In genomic region chr16:57593990-57594389, GRCh38 we compare ENCODE assay signal across 18 cellular contexts. TPM values are rescaled to one million over a fixed set of nuclear protein-coding genes. Genes with fewer than 3 reads are reported as not detected.
DNase-seq lines count a peak whose midpoint lies in the region; ATAC-seq and TF ChIP-seq lines count a peak whose summit lies in the region.
"Had no signal": no experiment of that assay in that cellular context is flagged by ENCODE, and none has a peak within 500 bp of the region (broad histone marks: within the 10 kb centered on the region; RNA-seq: fewer than 3 reads in every experiment).

No MANE protein-coding gene starts in this region.

- no peak for ATAC-seq in activated T-cell treated with anti-CD3 and anti-CD28 coated beads, Interleukin-2, amount 50 U/mL, for 4 hours
- ATAC-seq in effector memory CD8-positive, alpha-beta T cell (replicated peaks): no peak
- ATAC-seq in stimulated activated effector memory CD8-positive, alpha-beta T cell treated with anti-CD3 and anti-CD28 coated beads, Interleukin-12 subunit alpha, Interleukin-12 subunit beta, amount 100 ng/mL, for 72 hours: no peak

- no peaks in the 10 kb centered on the region for H3K27me3 ChIP-seq in CD8-positive, alpha-beta memory T cell (ENCODE audit: insufficient read depth, low read length, poor library complexity, severe bottlenecking)

- H3K4me1 Mint-ChIP-seq in activated T-cell treated with anti-CD3 and anti-CD28 coated beads, Interleukin-2, amount 50 U/mL, for 4 hours (ENCODE audit: low read depth): peaks cover 42% of the 10 kb centered on the region
- peaks cover 62 to 78% (median 69%) of the 10 kb centered on the region in 3 donors for H3K4me1 Mint-ChIP-seq in CD8-positive, alpha-beta memory T cell
- H3K4me1 Mint-ChIP-seq in effector memory CD8-positive, alpha-beta T cell (ENCODE audit: low read depth in 2 of 2): peaks cover 46 to 65% of the 10 kb centered on the region in 2 donors
- H3K4me1 Mint-ChIP-seq in stimulated activated effector memory CD8-positive, alpha-beta T cell treated with anti-CD3 and anti-CD28 coated beads, Interleukin-12 subunit alpha, Interleukin-12 subunit beta, amount 100 ng/mL, for 72 hours: peaks cover 79% of the 10 kb centered on the region

- no peaks in the 10 kb centered on the region for H3K9me3 ChIP-seq in CD8-positive, alpha-beta memory T cell (ENCODE audit: low read length)

- no peaks in the 10 kb centered on the region for H3K27me3 Mint-ChIP-seq in activated T-cell treated with anti-CD3 and anti-CD28 coated beads, Interleukin-2, amount 50 U/mL, for 4 hours (ENCODE audit: low read depth)
- H3K27me3 Mint-ChIP-seq in CD8-positive, alpha-beta memory T cell: no peaks in the 10 kb centered on the region
- H3K27me3 Mint-ChIP-seq in effector memory CD8-positive, alpha-beta T cell: no peaks in the 10 kb centered on the region
- H3K27me3 Mint-ChIP-seq: CD4-positive, alpha-beta memory T cell had no signal

- POLR2A ChIA-PET in CD8-positive, alpha-beta memory T cell (lab: Charles Lee): interaction anchor here (0.6 to 1.6 kb wide), 2 partner anchors 16 to 46 kb away, joined by 5 to 8 read pairs; no protein-coding TSS in a partner anchor
- POLR2A ChIA-PET in HEK293T (lab: Yijun Ruan, JAX): no interaction called here

- peak overlapping the region; percentile 29 for H3K4me3 Mint-ChIP-seq in activated T-cell treated with anti-CD3 and anti-CD28 coated beads, Interleukin-2, amount 50 U/mL, for 4 hours
- peak overlapping the region in 1 of 7 donors; percentile 40 for H3K4me3 Mint-ChIP-seq in CD8-positive, alpha-beta memory T cell
- H3K4me3 Mint-ChIP-seq in effector memory CD8-positive, alpha-beta T cell: no peak overlapping the region
- peak overlapping the region; percentile 72 for H3K4me3 Mint-ChIP-seq in stimulated activated effector memory CD8-positive, alpha-beta T cell treated with anti-CD3 and anti-CD28 coated beads, Interleukin-12 subunit alpha, Interleukin-12 subunit beta, amount 100 ng/mL, for 72 hours
- H3K4me3 Mint-ChIP-seq: B cell had no signal

- CTCF ChIA-PET in CD8-positive, alpha-beta memory T cell (lab: Charles Lee): interaction anchor here (1.1 to 7.5 kb wide), 4 partner anchors 16 to 57 kb away, joined by 3 to 99 read pairs (median 48); no protein-coding TSS in a partner anchor
- CTCF ChIA-PET in HEK293T (lab: Yijun Ruan, JAX): no interaction called here

- no peaks in the 10 kb centered on the region for H3K36me3 ChIP-seq in CD8-positive, alpha-beta memory T cell (ENCODE audit: insufficient read depth, low read length)

- H3K36me3 Mint-ChIP-seq in activated T-cell treated with anti-CD3 and anti-CD28 coated beads, Interleukin-2, amount 50 U/mL, for 4 hours (ENCODE audit: insufficient read depth): peaks cover 4% of the 10 kb centered on the region
- peaks cover 3 to 42% (median 6%) of the 10 kb centered on the region in 3 donors for H3K36me3 Mint-ChIP-seq in CD8-positive, alpha-beta memory T cell
- peaks cover 3% of the 10 kb centered on the region for H3K36me3 Mint-ChIP-seq in effector memory CD8-positive, alpha-beta T cell (ENCODE audit: insufficient read depth)
- peaks cover 82% of the 10 kb centered on the region for H3K36me3 Mint-ChIP-seq in stimulated activated effector memory CD8-positive, alpha-beta T cell treated with anti-CD3 and anti-CD28 coated beads, Interleukin-12 subunit alpha, Interleukin-12 subunit beta, amount 100 ng/mL, for 72 hours

- peaks cover 16% of the 10 kb centered on the region for H3K9me3 Mint-ChIP-seq in activated T-cell treated with anti-CD3 and anti-CD28 coated beads, Interleukin-2, amount 50 U/mL, for 4 hours
- H3K9me3 Mint-ChIP-seq in CD8-positive, alpha-beta memory T cell: peaks cover 6 to 27% (median 15%) of the 10 kb centered on the region in 5 donors
- peaks cover 0 to 2% of the 10 kb centered on the region in 2 donors for H3K9me3 Mint-ChIP-seq in effector memory CD8-positive, alpha-beta T cell
- H3K9me3 Mint-ChIP-seq in stimulated activated effector memory CD8-positive, alpha-beta T cell treated with anti-CD3 and anti-CD28 coated beads, Interleukin-12 subunit alpha, Interleukin-12 subunit beta, amount 100 ng/mL, for 72 hours: peaks cover 19% of the 10 kb centered on the region

- DNase-seq in activated T-cell treated with anti-CD3 and anti-CD28 coated beads, Interleukin-2, amount 50 U/mL, for 4 hours: no peak
- no peak for DNase-seq in activated T-cell treated with anti-CD3 and anti-CD28 coated beads, Interleukin-2, amount 50 U/mL, for 1 hour
- DNase-seq in CD8-positive, alpha-beta memory T cell: no peak
- no peak for DNase-seq in effector memory CD8-positive, alpha-beta T cell
- DNase-seq in stimulated activated effector memory CD8-positive, alpha-beta T cell treated with anti-CD3 and anti-CD28 coated beads, Interleukin-12 subunit alpha, Interleukin-12 subunit beta, amount 100 ng/mL, for 72 hours (ENCODE audit: low spot score in 2 of 2): no peak
- no peak for DNase-seq in stimulated activated CD4-positive, alpha-beta T cell treated with anti-CD3 and anti-CD28 coated beads, Interleukin-4, amount 100 ng/mL, for 24 hours
- no peak for DNase-seq in HEK293T (ENCODE audit: extremely low spot score)
- DNase-seq: C1 segment of cervical spinal cord; CD4-positive, alpha-beta memory T cell; COR-L47; DMS153; DMS79 treated with DMSO at 0.1 percent for 48 hours; EL; GOT3; HCEC 1CT had no signal

- H3K4me1 ChIP-seq in CD8-positive, alpha-beta memory T cell (ENCODE audit: insufficient read depth, low read length): peaks cover 40% of the 10 kb centered on the region

- peak overlapping the region in 7 of 8 donors; percentile 33 to 96 (median 93) for H3K27ac Mint-ChIP-seq in CD8-positive, alpha-beta memory T cell
- peak overlapping the region; percentile 60 to 81 for H3K27ac Mint-ChIP-seq in effector memory CD8-positive, alpha-beta T cell
- H3K27ac Mint-ChIP-seq in stimulated activated effector memory CD8-positive, alpha-beta T cell treated with anti-CD3 and anti-CD28 coated beads, Interleukin-12 subunit alpha, Interleukin-12 subunit beta, amount 100 ng/mL, for 72 hours: peak overlapping the region; percentile 88
- H3K27ac Mint-ChIP-seq: B cell had no signal

- H3K27ac ChIP-seq in CD8-positive, alpha-beta memory T cell (ENCODE audit: low read depth, low read length): no peak overlapping the region
- H3K27ac ChIP-seq: HL-60 had no signal

- H3K4me3 ChIP-seq in CD8-positive, alpha-beta memory T cell (ENCODE audit: low read length): no peak overlapping the region

TF ChIP-seq in HEK293T, 16 proteins besides CTCF, POLR2A, EP300 and RAD21:
- TF ChIP-seq BHLHE40 (IDR thresholded peaks at IDR 0.05; ENCODE audit: borderline replicate concordance) (no peak), LEF1 (IDR thresholded peaks at IDR 0.05; ENCODE audit: borderline replicate concordance) (no peak), FOXM1 (IDR thresholded peaks at IDR 0.05; ENCODE audit: borderline replicate concordance) (no peak), NFRKB (IDR thresholded peaks at IDR 0.05) (no peak), ARNT (IDR thresholded peaks at IDR 0.05) (no peak), SP1 (IDR thresholded peaks at IDR 0.05) (no peak), FOXA1 (IDR thresholded peaks at IDR 0.05) (no peak), HDGF (IDR thresholded peaks at IDR 0.05; ENCODE audit: borderline replicate concordance) (no peak), ELF4 (IDR thresholded peaks at IDR 0.05) (no peak), L3MBTL2 (conservative IDR thresholded peaks at IDR 0.05) (no peak), CTBP1 (IDR thresholded peaks at IDR 0.05; ENCODE audit: borderline replicate concordance) (no peak), SUZ12 (IDR thresholded peaks at IDR 0.05) (no peak), TARDBP (IDR thresholded peaks at IDR 0.05) (no peak), FOXK2 (IDR thresholded peaks at IDR 0.05) (no peak), ZNF384 (IDR thresholded peaks at IDR 0.05) (no peak)
- TF ChIP-seq, protein P1, sequence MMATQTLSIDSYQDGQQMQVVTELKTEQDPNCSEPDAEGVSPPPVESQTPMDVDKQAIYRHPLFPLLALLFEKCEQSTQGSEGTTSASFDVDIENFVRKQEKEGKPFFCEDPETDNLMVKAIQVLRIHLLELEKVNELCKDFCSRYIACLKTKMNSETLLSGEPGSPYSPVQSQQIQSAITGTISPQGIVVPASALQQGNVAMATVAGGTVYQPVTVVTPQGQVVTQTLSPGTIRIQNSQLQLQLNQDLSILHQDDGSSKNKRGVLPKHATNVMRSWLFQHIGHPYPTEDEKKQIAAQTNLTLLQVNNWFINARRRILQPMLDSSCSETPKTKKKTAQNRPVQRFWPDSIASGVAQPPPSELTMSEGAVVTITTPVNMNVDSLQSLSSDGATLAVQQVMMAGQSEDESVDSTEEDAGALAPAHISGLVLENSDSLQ (IDR thresholded peaks at IDR 0.05): no peak

RNA-seq across cellular contexts. Expression of gene ADGRG1, which starts 34.4 kb away (rescaled TPM):
- 10 to 100 TPM in 1 of 3 donors, 1 to 10 TPM in 2; 3.6 to 11.9 (median 6.7) TPM for total RNA-seq in activated T-cell treated with anti-CD3 and anti-CD28 coated beads, Interleukin-2, amount 50 U/mL, for 4 hours
- 10 to 100 TPM; 25.8 to 29.8 TPM for total RNA-seq in CD8-positive, alpha-beta memory T cell
- 51.9 TPM for polyA plus RNA-seq in CD8-positive, alpha-beta memory T cell

RNA-seq across cellular contexts. Expression of gene ADGRG5, which starts 51.5 kb away (rescaled TPM):
- total RNA-seq in activated T-cell treated with anti-CD3 and anti-CD28 coated beads, Interleukin-2, amount 50 U/mL, for 4 hours: 1 to 10 TPM; 1.7 to 6.7 (median 6.5) TPM
- 10 to 100 TPM; 46.1 to 48.5 TPM for total RNA-seq in CD8-positive, alpha-beta memory T cell
- 23.5 TPM for polyA plus RNA-seq in CD8-positive, alpha-beta memory T cell
- total RNA-seq: A172 had no signal

RNA-seq across cellular contexts. Expression of gene CCDC102A, which starts 57.6 kb away (rescaled TPM):
- 1 to 10 TPM; 4.6 to 8.9 (median 6.9) TPM for total RNA-seq in activated T-cell treated with anti-CD3 and anti-CD28 coated beads, Interleukin-2, amount 50 U/mL, for 4 hours
- 10 to 100 TPM; 27.0 to 28.1 TPM for total RNA-seq in CD8-positive, alpha-beta memory T cell
- polyA plus RNA-seq in CD8-positive, alpha-beta memory T cell: 22.6 TPM

Comparison
In these comparisons a context has a peak if more than half of its experiments do, and no peak if none do; other contexts are left out.
1. H3K4me3 Mint-ChIP-seq: peak in activated T-cell treated with anti-CD3 and anti-CD28 coated beads, Interleukin-2, amount 50 U/mL, for 4 hours (single experiment) and stimulated activated effector memory CD8-positive, alpha-beta T cell treated with anti-CD3 and anti-CD28 coated beads, Interleukin-12 subunit alpha, Interleukin-12 subunit beta, amount 100 ng/mL, for 72 hours (single experiment); none in effector memory CD8-positive, alpha-beta T cell (0 of 2).
2. RNA of gene ADGRG5, which starts 51.5 kb away (total RNA-seq): 46.1 to 48.5 TPM in CD8-positive, alpha-beta memory T cell; 1.7 to 6.7 TPM in activated T-cell treated with anti-CD3 and anti-CD28 coated beads, Interleukin-2, amount 50 U/mL, for 4 hours; every median in the first group is over 4 times any median in the second.
3. Peak in every context shown above with its lines, with median percentiles within 50 percentile points of each other: H3K27ac Mint-ChIP-seq.